1 cellular context compared by ENCODE assay signal in genomic region chr4:138222041-138222440, GRCh38.
TF ChIP-seq lines count a peak whose summit lies in the region.

No MANE protein-coding gene starts in this region.

TF ChIP-seq in GM23338, 12 proteins besides CTCF, POLR2A, EP300 and RAD21 (continued from another document):
- no peak for TF ChIP-seq REST (IDR thresholded peaks at IDR 0.05; ENCODE audit: unreplicated experiment)
- no peak for TF ChIP-seq CREB1 (CRISPR knock-in tag; IDR thresholded peaks at IDR 0.05; ENCODE audit: low read depth)
- TF ChIP-seq NANOG (IDR thresholded peaks at IDR 0.05; ENCODE audit: borderline replicate concordance): no peak
